9 cellular contexts compared by ENCODE assay signal in genomic region chr9:88781500-88782391, GRCh38.
DNase-seq lines count a peak whose midpoint lies in the region; ATAC-seq and TF ChIP-seq lines count a peak whose summit lies in the region.
"Had no signal": no experiment of that assay in that cellular context is flagged by ENCODE, and none has a peak within 500 bp of the region (broad histone marks: within the 10 kb centered on the region; RNA-seq: fewer than 3 reads in every experiment).

No MANE protein-coding gene starts in this region.

- H3K4me1 ChIP-seq in lower lobe of right lung: peaks cover 21% of the 10 kb centered on the region

- H3K4me1 Mint-ChIP-seq in activated CD4-positive, alpha-beta T cell treated with anti-CD3 and anti-CD28 coated beads for 36 hours: peaks cover 4% of the 10 kb centered on the region

- H3K27me3 ChIP-seq in AG04450 (ENCODE audit: control insufficient read depth, insufficient read depth, low read length) (no peaks in the 10 kb centered on the region), lower lobe of right lung (ENCODE audit: low read depth) (no peaks in the 10 kb centered on the region)

- peak; percentile 44 for DNase-seq in AG04450 (ENCODE audit: low read depth, low spot score)
- peak; percentile 46 for DNase-seq in M059J (ENCODE audit: low read depth)
- peak; percentile 19 for DNase-seq in cerebellar cortex (ENCODE audit: low spot score)
- no peak for DNase-seq in lower lobe of right lung
- no peak for DNase-seq in GM10266 (ENCODE audit: extremely low spot score)
- no peak for DNase-seq in activated CD4-positive, alpha-beta T cell treated with anti-CD3 and anti-CD28 coated beads for 36 hours
- DNase-seq: NCI-H1694 had no signal

- no peak overlapping the region for H3K27ac ChIP-seq in AG04450 (ENCODE audit: low read depth, low read length)
- no peak overlapping the region for H3K27ac ChIP-seq in lower lobe of right lung

- H3K4me3 ChIP-seq in AG04450 (ENCODE audit: low read depth, low read length) (no peak overlapping the region), lower lobe of right lung (no peak overlapping the region)

- H3K9me3 Mint-ChIP-seq in activated CD4-positive, alpha-beta T cell treated with anti-CD3 and anti-CD28 coated beads for 36 hours (ENCODE audit: low read depth): no peaks in the 10 kb centered on the region

- CTCF ChIA-PET in AG04450 (lab: Charles Lee): interaction anchor here (0.7 to 1.4 kb wide), 6 partner anchors 13 to 219 kb away, joined by 3 to 6 read pairs (median 3); no protein-coding TSS in a partner anchor
- CTCF ChIA-PET in activated CD4-positive, alpha-beta T cell treated with anti-CD3 and anti-CD28 coated beads for 36 hours (lab: Charles Lee): interaction anchor here (1.1 kb wide), 1 partner anchor 204 kb away, joined by 4 read pairs; no protein-coding TSS in a partner anchor

- TF ChIP-seq CTCF in AG04450 (IDR thresholded peaks at IDR 0.05; ENCODE audit: low read depth, low read length) (peak; percentile 67), lower lobe of right lung (IDR thresholded peaks at IDR 0.05) (peak; percentile 12), GM10266 (IDR thresholded peaks at IDR 0.05; ENCODE audit: control insufficient read depth, insufficient read depth, low read depth, missing control alignments) (no peak)

- intact Hi-C loops in lower lobe of right lung (cut with DNase I): no loop called here
- intact Hi-C loops in activated CD4-positive, alpha-beta T cell treated with anti-CD3 and anti-CD28 coated beads for 36 hours (cut with DNase I, micrococcal nuclease): no loop called here

- no peak overlapping the region for H3K27ac Mint-ChIP-seq in activated CD4-positive, alpha-beta T cell treated with anti-CD3 and anti-CD28 coated beads for 36 hours

- H3K9me3 ChIP-seq in AG04450 (ENCODE audit: control insufficient read depth, insufficient read depth, low read length) (no peaks in the 10 kb centered on the region), lower lobe of right lung (no peaks in the 10 kb centered on the region)

- peak; percentile 51 to 70 for ATAC-seq in lower lobe of right lung
- no peak for ATAC-seq in GM18867 (IDR thresholded peaks at IDR 0.05; ENCODE audit: unreplicated experiment)
- ATAC-seq in activated CD4-positive, alpha-beta T cell treated with anti-CD3 and anti-CD28 coated beads for 36 hours: no peak
- ATAC-seq in HG03520 (IDR thresholded peaks at IDR 0.05; ENCODE audit: unreplicated experiment): no peak

- no peaks in the 10 kb centered on the region for H3K36me3 Mint-ChIP-seq in activated CD4-positive, alpha-beta T cell treated with anti-CD3 and anti-CD28 coated beads for 36 hours (ENCODE audit: low read depth)

- POLR2A ChIA-PET in AG04450 (lab: Yijun Ruan, JAX): interaction anchor here (1.3 kb wide), 1 partner anchor 35 kb away, joined by 4 read pairs; no protein-coding TSS in a partner anchor
- POLR2A ChIA-PET in activated CD4-positive, alpha-beta T cell treated with anti-CD3 and anti-CD28 coated beads for 36 hours (lab: Charles Lee): no interaction called here

- H3K36me3 ChIP-seq in lower lobe of right lung: no peaks in the 10 kb centered on the region

- peaks cover 17% of the 10 kb centered on the region for H3K27me3 Mint-ChIP-seq in activated CD4-positive, alpha-beta T cell treated with anti-CD3 and anti-CD28 coated beads for 36 hours

- no peak overlapping the region for H3K4me3 Mint-ChIP-seq in activated CD4-positive, alpha-beta T cell treated with anti-CD3 and anti-CD28 coated beads for 36 hours

Comparison
In these comparisons a context has a peak if more than half of its experiments do, and no peak if none do; other contexts are left out.
1. DNase-seq: peak in AG04450 (single experiment), M059J (single experiment) and cerebellar cortex (single experiment); none in lower lobe of right lung (single experiment), GM10266 (single experiment) and activated CD4-positive, alpha-beta T cell treated with anti-CD3 and anti-CD28 coated beads for 36 hours (single experiment).
2. ATAC-seq: peak in lower lobe of right lung (2 of 2); none in GM18867 (single experiment), activated CD4-positive, alpha-beta T cell treated with anti-CD3 and anti-CD28 coated beads for 36 hours (single experiment) and HG03520 (single experiment).